8 cellular contexts compared by ENCODE assay signal in genomic region chr12:6335451-6336078, GRCh38. TPM values are rescaled to one million over a fixed set of nuclear protein-coding genes. Genes with fewer than 3 reads are reported as not detected.
DNase-seq lines count a peak whose midpoint lies in the region; ATAC-seq and TF ChIP-seq lines count a peak whose summit lies in the region.

No MANE protein-coding gene starts in this region.

- peaks cover 40% of the 10 kb centered on the region for H4K20me1 ChIP-seq in DND-41 (ENCODE audit: insufficient read depth, low read length)

- H3K4me3 ChIP-seq in DND-41 (ENCODE audit: low read depth in 1 of 2, low read length in 2 of 2) (peak overlapping the region; percentile 8 to 72; a peak in 3 of 4 replicates), mesodermal cell (ENCODE audit: extremely low read depth, insufficient read depth, low read length, poor library complexity, severe bottlenecking) (peak overlapping the region; percentile 19)

- DNase-seq in DND-41 = peak; percentile 93
- DNase-seq in LoVo (ENCODE audit: low spot score) = peak; percentile 84
- DNase-seq in activated CD4-positive, alpha-beta T cell treated with anti-CD3 and anti-CD28 coated beads, Interleukin-2, amount 50 U/mL, for 24 hours (ENCODE audit: low read depth in 1 of 2, low spot score in 1 of 2) = peak; percentile 61 to 86
- DNase-seq in effector CD4-positive, alpha-beta T cell = peak; percentile 77
- peak; percentile 61 to 76 for DNase-seq in stimulated activated CD8-positive, alpha-beta memory T cell treated with anti-CD3 and anti-CD28 coated beads, Interleukin-4, amount 100 ng/mL, for 1 hour (ENCODE audit: low read depth in 2 of 2, low spot score in 1 of 2)
- DNase-seq in cerebellar cortex (ENCODE audit: low spot score) = no peak

- peak overlapping the region; percentile 56; the same call in 1 of the 2 replicates for H2AFZ ChIP-seq in DND-41 (ENCODE audit: low read depth, low read length)

- no peaks in the 10 kb centered on the region for H3K9me3 ChIP-seq in DND-41 (ENCODE audit: insufficient read depth, low read length, severe bottlenecking)
- H3K9me3 ChIP-seq in mesodermal cell (ENCODE audit: control insufficient read depth, low read length) = no peaks in the 10 kb centered on the region

- peaks cover 72% of the 10 kb centered on the region for H3K79me2 ChIP-seq in DND-41 (ENCODE audit: insufficient read depth, low read length)

- peak overlapping the region; percentile 88 for H3K4me2 ChIP-seq in DND-41 (ENCODE audit: insufficient read depth, low read length)

- peaks cover 60% of the 10 kb centered on the region for H3K4me1 ChIP-seq in DND-41 (ENCODE audit: insufficient read depth, low read length)
- H3K4me1 ChIP-seq in mesodermal cell (ENCODE audit: control insufficient read depth, insufficient read depth, low read length, poor library complexity, severe bottlenecking) = peaks cover 72% of the 10 kb centered on the region

- no peaks in the 10 kb centered on the region for H3K27me3 ChIP-seq in DND-41 (ENCODE audit: insufficient read depth, low read length, poor library complexity)

- H3K27ac ChIP-seq in DND-41 (ENCODE audit: low read length) (peak overlapping the region; percentile 98), mesodermal cell (ENCODE audit: low read depth, low read length, severe bottlenecking) (peak overlapping the region; percentile 99)

- TF ChIP-seq CTCF in DND-41 (IDR thresholded peaks at IDR 0.05; ENCODE audit: borderline replicate concordance, extremely low read depth, low read length, poor library complexity, severe bottlenecking) = peak; percentile 94

- ATAC-seq in DND-41 (ENCODE audit: insufficient read depth, low read depth) (peak; percentile 81), GM21576 (IDR thresholded peaks at IDR 0.05; ENCODE audit: unreplicated experiment) (peak; percentile 69)

- H3K9ac ChIP-seq in DND-41 (ENCODE audit: low read depth, low read length) = peak overlapping the region; percentile 83

- H3K36me3 ChIP-seq in DND-41 (ENCODE audit: insufficient read depth, low read length) (peaks cover 56% of the 10 kb centered on the region), mesodermal cell (ENCODE audit: control insufficient read depth, insufficient read depth, low read length) (peaks cover 72% of the 10 kb centered on the region)

- 20 to 34% methylated on average over 8 of the region's 11 CpGs for WGBS in mesodermal cell (ENCODE audit: insufficient coverage in 2 of 2), 2 experiments

RNA-seq across cellular contexts. Expression of gene TNFRSF1A, which starts 6.3 kb away (rescaled TPM):
- 88.0 TPM for polyA plus RNA-seq in mesodermal cell (2013, experiment 1 of 2)
- polyA plus RNA-seq in mesodermal cell (2013, experiment 2 of 2) = 82.0 TPM

RNA-seq across cellular contexts. Expression of gene PLEKHG6, which starts 25.1 kb away (rescaled TPM):
- polyA plus RNA-seq in mesodermal cell (2013, experiment 1 of 2) = 2.1 TPM
- polyA plus RNA-seq in mesodermal cell (2013, experiment 2 of 2) = 0.71 TPM

RNA-seq across cellular contexts. Expression of gene SCNN1A, which starts 39.8 kb away (rescaled TPM):
- polyA plus RNA-seq in mesodermal cell (2013, experiment 1 of 2) = 0.88 TPM
- 0.76 TPM for polyA plus RNA-seq in mesodermal cell (2013, experiment 2 of 2)

RNA-seq across cellular contexts. Expression of gene LTBR, which starts 48.4 kb away (rescaled TPM):
- polyA plus RNA-seq in mesodermal cell (2013, experiment 1 of 2) = 8.8 TPM
- polyA plus RNA-seq in mesodermal cell (2013, experiment 2 of 2) = 9.0 TPM
